11 cellular contexts compared by ENCODE assay signal in the genomic region with DNA sequence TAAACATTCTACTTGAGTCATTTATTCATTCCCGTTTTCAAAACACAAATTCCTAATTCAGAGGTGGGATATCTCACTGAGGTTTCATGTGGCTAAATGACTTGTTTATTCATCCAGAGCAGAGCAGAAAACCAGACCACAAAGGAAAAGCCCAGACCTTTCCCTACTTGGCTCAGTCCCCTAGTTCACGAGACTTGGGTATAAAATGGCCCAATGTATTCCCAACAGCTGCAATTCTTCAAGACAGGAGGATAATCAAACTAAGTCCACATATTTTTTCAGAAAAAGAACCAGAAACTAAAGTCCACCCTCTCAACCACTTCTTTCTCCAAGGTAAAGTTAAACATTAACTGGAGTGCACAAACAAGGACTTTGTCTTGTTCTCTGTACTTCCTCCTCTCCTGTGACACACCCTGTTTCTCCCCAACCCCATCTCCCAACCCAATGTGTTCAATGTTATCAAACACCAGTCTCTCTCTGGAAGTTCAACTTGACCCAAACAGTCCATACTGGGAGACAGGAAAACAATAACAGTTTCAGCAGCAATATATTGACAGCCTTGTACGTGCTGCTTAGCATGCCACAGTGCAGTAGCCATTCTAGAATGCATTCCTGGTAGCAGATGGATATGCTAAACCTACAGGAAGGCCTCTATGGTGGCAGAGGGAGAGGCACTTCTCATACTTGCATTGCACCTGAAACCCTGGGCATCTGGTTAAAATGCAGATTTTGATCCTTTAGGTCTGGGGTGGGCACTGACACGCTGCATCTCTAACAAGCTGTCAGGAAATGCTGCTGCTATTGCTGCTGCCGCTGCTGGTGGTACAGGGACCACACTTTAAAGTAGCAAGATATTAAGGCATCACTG.
A peak's percentile ranks its signal among the peaks of the same experiment; 100 is the strongest.
DNase-seq lines count a peak whose midpoint lies in the region; ATAC-seq, FAIRE-seq and TF ChIP-seq lines count a peak whose summit lies in the region.
"Had no signal": no experiment of that assay in that cellular context is flagged by ENCODE, and none has a peak within 500 bp of the region (broad histone marks: within the 10 kb centered on the region; RNA-seq: fewer than 3 reads in every experiment).

No MANE protein-coding gene starts in this region.

- no peak for TF ChIP-seq CTCF in astrocyte of the spinal cord (IDR thresholded peaks at IDR 0.05; ENCODE audit: low read depth, low read length)
- TF ChIP-seq CTCF in omental fat pad (IDR thresholded peaks at IDR 0.05) = no peak
- TF ChIP-seq CTCF in RWPE1 (conservative IDR thresholded peaks at IDR 0.05; ENCODE audit: low read depth) = no peak

- CTCF ChIA-PET in RWPE1 (lab: Yijun Ruan, JAX) = no interaction called here

- no peak overlapping the region for H3K4me3 ChIP-seq in astrocyte of the spinal cord (ENCODE audit: low read depth, low read length)

- H3K4me3 Mint-ChIP-seq in activated T-cell treated with anti-CD3 and anti-CD28 coated beads, Interleukin-2, amount 50 U/mL, for 24 hours = no peak overlapping the region

- H3K9me3 Mint-ChIP-seq in activated T-cell treated with anti-CD3 and anti-CD28 coated beads, Interleukin-2, amount 50 U/mL, for 24 hours = peaks cover 4% of the 10 kb centered on the region

- no peaks in the 10 kb centered on the region for H3K36me3 Mint-ChIP-seq in activated T-cell treated with anti-CD3 and anti-CD28 coated beads, Interleukin-2, amount 50 U/mL, for 24 hours (ENCODE audit: low read depth)

- H3K27ac ChIP-seq in RWPE1 = no peak overlapping the region

- DNase-seq in astrocyte of the spinal cord (ENCODE audit: low read depth, low spot score) (peak; percentile 9), myocyte (ENCODE audit: low read depth) (peak; percentile 51), omental fat pad (ENCODE audit: low spot score) (no peak), H54 (ENCODE audit: insufficient read length, low spot score) (no peak), RWPE1 (ENCODE audit: low spot score) (no peak)
- DNase-seq in activated T-cell treated with anti-CD3 and anti-CD28 coated beads, Interleukin-2, amount 50 U/mL, for 24 hours = no peak
- DNase-seq: amygdala, DND-41, NCI-H510A treated with DMSO at 0.1 percent for 48 hours had no signal

- in situ Hi-C loops in astrocyte of the spinal cord (cut with HindIII; ENCODE audit: low sequenced_read_pairs) = no loop called here

- TF ChIP-seq POLR2A in H54 (IDR thresholded peaks at IDR 0.05; ENCODE audit: low read depth, low read length) = no peak

- POLR2A ChIA-PET in RWPE1 (lab: Yijun Ruan, JAX; ENCODE audit: low non-redundant PET) = no interaction called here

- peaks cover 10% of the 10 kb centered on the region for H3K27me3 Mint-ChIP-seq in activated T-cell treated with anti-CD3 and anti-CD28 coated beads, Interleukin-2, amount 50 U/mL, for 24 hours

- no peak for FAIRE-seq in H54 (lab: Jason Lieb, UNC)

- no peak overlapping the region for H3K27ac Mint-ChIP-seq in activated T-cell treated with anti-CD3 and anti-CD28 coated beads, Interleukin-2, amount 50 U/mL, for 24 hours

- ATAC-seq in GM18861 (IDR thresholded peaks at IDR 0.05; ENCODE audit: unreplicated experiment) = peak; percentile 95
- ATAC-seq in HG02943 (IDR thresholded peaks at IDR 0.05; ENCODE audit: low read depth, unreplicated experiment) = peak; percentile 79
- no peak for ATAC-seq in omental fat pad (ENCODE audit: low FRiP score)

- H3K4me1 Mint-ChIP-seq in activated T-cell treated with anti-CD3 and anti-CD28 coated beads, Interleukin-2, amount 50 U/mL, for 24 hours (ENCODE audit: low read depth) = no peaks in the 10 kb centered on the region

Comparison
In these comparisons a context has a peak if more than half of its experiments do, and no peak if none do; other contexts are left out.
1. DNase-seq: peak in astrocyte of the spinal cord (single experiment) and myocyte (single experiment); none in omental fat pad (single experiment), activated T-cell treated with anti-CD3 and anti-CD28 coated beads, Interleukin-2, amount 50 U/mL, for 24 hours (single experiment), H54 (single experiment) and RWPE1 (single experiment).